Comparison of ENCODE assay signal across 16 cellular contexts in genomic region chr6:158145940-158146339, GRCh38. TPM values are rescaled to one million over a fixed set of nuclear protein-coding genes. Genes with fewer than 3 reads are reported as not detected.
DNase-seq lines count a peak whose midpoint lies in the region; ATAC-seq and TF ChIP-seq lines count a peak whose summit lies in the region.
"Had no signal": no experiment of that assay in that cellular context is flagged by ENCODE, and none has a peak within 500 bp of the region (broad histone marks: within the 10 kb centered on the region; RNA-seq: fewer than 3 reads in every experiment).

No MANE protein-coding gene starts in this region.

- no peak overlapping the region for H3K9ac ChIP-seq in adipocyte (ENCODE audit: low read length)
- H3K9ac ChIP-seq: BLaER1 treated with 17β-estradiol and CSF1 and Interleukin-3, amounts not matched to agents 10 nM and 100 nM had no signal

- peak; percentile 69 for ATAC-seq in left lung
- ATAC-seq: GM23338 had no signal

- DNase-seq in adipocyte (ENCODE audit: low read depth) (peak; percentile 44), hepatic stellate cell (ENCODE audit: low spot score) (peak; percentile 9), left lung (no peak), NCI-H748 (lab: John Stamatoyannopoulos, UW; ENCODE audit: unreplicated experiment) (no peak), midbrain (lab: John Stamatoyannopoulos, UW) (no peak), spleen (no peak), GF-D8 (lab: John Stamatoyannopoulos, UW) (no peak)
- DNase-seq: 8988T; ACHN; Calu3; CD4-positive, alpha-beta T cell; DMS 273 treated with DMSO at 0.1 percent for 48 hours; H7 had no signal

- TF ChIP-seq CTCF in C4-2B (conservative IDR thresholded peaks at IDR 0.05), result no peak
- TF ChIP-seq CTCF in left lung (IDR thresholded peaks at IDR 0.05), result no peak
- TF ChIP-seq CTCF in spleen (IDR thresholded peaks at IDR 0.05 in 8 of 11, conservative IDR thresholded peaks at IDR 0.05 in 3 of 11), result no peak

- H3K36me3 ChIP-seq in adipocyte (ENCODE audit: control insufficient read depth, insufficient read depth, low read length, severe bottlenecking) (peaks cover 22% of the 10 kb centered on the region), left lung (peaks cover 0 to 46% of the 10 kb centered on the region in 2 donors), spleen (peaks cover 0 to 66% (median 10%) of the 10 kb centered on the region in 6 donors)

- no peaks in the 10 kb centered on the region for H3K27me3 ChIP-seq in adipocyte (replicated peaks; ENCODE audit: control insufficient read depth, insufficient read depth, low read length)
- H3K27me3 ChIP-seq in left lung, result no peaks in the 10 kb centered on the region
- no peaks in the 10 kb centered on the region for H3K27me3 ChIP-seq in spleen (replicated peaks in 1 of 7)
- H3K27me3 ChIP-seq: BLaER1 treated with 17β-estradiol and CSF1 and Interleukin-3, amounts not matched to agents 10 nM and 100 nM had no signal

- no peak for TF ChIP-seq POLR2A in spleen (IDR thresholded peaks at IDR 0.05)

- H3K27ac ChIP-seq in C4-2B, result peak overlapping the region; percentile 43; the same call in 1 of the 2 replicates
- no peak overlapping the region for H3K27ac ChIP-seq in left lung
- no peak overlapping the region for H3K27ac ChIP-seq in spleen
- H3K27ac ChIP-seq: BLaER1 treated with 17β-estradiol and CSF1 and Interleukin-3, amounts not matched to agents 10 nM and 100 nM had no signal

- WGBS in spleen, 5 donors, result 90 to 94% (median 92%) methylated on average over 2 of the region's 2 CpGs

- H3K9me3 ChIP-seq in adipocyte (ENCODE audit: control insufficient read depth, low read length) (no peaks in the 10 kb centered on the region), left lung (no peaks in the 10 kb centered on the region), spleen (no peaks in the 10 kb centered on the region)
- H3K9me3 ChIP-seq: BLaER1 treated with 17β-estradiol and CSF1 and Interleukin-3, amounts not matched to agents 10 nM and 100 nM had no signal

- intact Hi-C loops in left lung (cut with DNase I) (no loop called here), spleen (cut with DNase I; ENCODE audit: low total_unique reads) (no loop called here)

- H3K4me3 ChIP-seq in adipocyte (ENCODE audit: low read length), result no peak overlapping the region
- no peak overlapping the region for H3K4me3 ChIP-seq in left lung
- no peak overlapping the region for H3K4me3 ChIP-seq in spleen
- H3K4me3 ChIP-seq: BLaER1 treated with 17β-estradiol and CSF1 and Interleukin-3, amounts not matched to agents 10 nM and 100 nM; GM23338 had no signal

- H3K4me1 ChIP-seq in adipocyte (ENCODE audit: control insufficient read depth, insufficient read depth, low read length) (peaks cover 6% of the 10 kb centered on the region), left lung (no peaks in the 10 kb centered on the region), spleen (no peaks in the 10 kb centered on the region)
- H3K4me1 ChIP-seq: BLaER1 treated with 17β-estradiol and CSF1 and Interleukin-3, amounts not matched to agents 10 nM and 100 nM had no signal

RNA-seq across cellular contexts. Expression of gene SERAC1, which starts 22.1 kb away (rescaled TPM):
- total RNA-seq in left lung (1 to 10 TPM; 9.0 to 9.3 TPM), spleen (10 to 100 TPM in 2 of 7 donors, 1 to 10 TPM in 5; 3.8 to 12.3 (median 6.9) TPM)
- polyA plus RNA-seq in spleen, result 1 to 10 TPM; 1.6 to 2.2 (median 1.8) TPM

RNA-seq across cellular contexts. Expression of gene GTF2H5, which starts 22.2 kb away (rescaled TPM):
- 10 to 100 TPM; 19.1 to 23.6 TPM for total RNA-seq in left lung
- 10 to 100 TPM in 4 of 7 donors, 1 to 10 TPM in 3; 1.9 to 17.3 (median 10.3) TPM for total RNA-seq in spleen
- 10 to 100 TPM in 1 of 3 donors, 1 to 10 TPM in 2; 5.7 to 12.0 (median 8.6) TPM for polyA plus RNA-seq in spleen

Comparison
In these comparisons a context has a peak if more than half of its experiments do, and no peak if none do; other contexts are left out.
1. DNase-seq: peak in adipocyte (single experiment) and hepatic stellate cell (single experiment); none in left lung (0 of 2), NCI-H748 (single experiment), midbrain (single experiment), spleen (single experiment) and GF-D8 (single experiment).